ENCODE assay signal across 1 cellular context in the genomic region with DNA sequence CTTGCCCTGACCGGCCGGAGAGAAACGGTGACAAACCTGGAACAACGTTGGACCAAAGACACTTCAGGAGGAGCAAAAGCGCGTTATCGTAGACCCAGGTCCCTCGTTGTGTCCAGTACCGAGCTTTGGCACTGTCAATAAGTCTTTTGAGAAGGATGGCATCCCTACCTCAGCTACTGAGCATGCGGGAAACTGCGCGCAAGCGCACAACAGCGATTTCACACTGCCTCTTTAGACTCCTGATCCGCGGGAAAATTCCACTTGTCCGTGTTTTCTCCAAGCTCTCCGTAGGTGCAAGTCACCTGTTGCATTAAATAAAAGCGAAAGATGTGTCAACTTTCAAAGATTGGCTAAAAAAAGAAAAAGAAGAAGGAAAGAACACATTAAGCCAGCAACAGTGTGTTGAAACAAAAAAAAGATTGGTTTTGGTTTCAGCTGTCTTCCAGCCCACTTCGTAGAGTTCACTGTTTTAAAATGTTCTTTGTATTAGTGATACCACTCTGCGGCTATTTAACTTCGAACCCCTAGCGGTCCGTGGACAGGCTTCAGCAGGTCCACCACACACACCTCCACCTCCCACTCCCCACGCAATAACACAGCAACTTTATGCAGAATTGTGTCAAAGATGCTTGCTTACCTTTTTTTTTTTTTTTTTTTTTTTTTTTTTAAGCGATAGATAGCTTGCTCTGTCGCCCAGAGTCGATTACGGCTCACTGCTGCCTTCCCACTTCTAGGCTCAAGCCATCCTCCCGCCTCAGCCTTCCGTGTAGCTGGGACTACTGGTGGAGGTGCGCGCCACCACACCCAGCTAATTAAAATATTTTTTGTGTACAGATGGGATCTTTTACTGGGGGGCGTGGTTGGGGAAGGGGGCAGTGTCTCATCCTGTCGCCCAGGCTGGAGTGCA.
TF ChIP-seq lines count a peak whose summit lies in the region.

A gene with protein sequence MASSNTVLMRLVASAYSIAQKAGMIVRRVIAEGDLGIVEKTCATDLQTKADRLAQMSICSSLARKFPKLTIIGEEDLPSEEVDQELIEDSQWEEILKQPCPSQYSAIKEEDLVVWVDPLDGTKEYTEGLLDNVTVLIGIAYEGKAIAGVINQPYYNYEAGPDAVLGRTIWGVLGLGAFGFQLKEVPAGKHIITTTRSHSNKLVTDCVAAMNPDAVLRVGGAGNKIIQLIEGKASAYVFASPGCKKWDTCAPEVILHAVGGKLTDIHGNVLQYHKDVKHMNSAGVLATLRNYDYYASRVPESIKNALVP (minus strand): TSS at position 139 of the 907 bp plus-strand sequence. CDS start 9,942 bp downstream, outside the sequence.

TF ChIP-seq in A549, 52 proteins besides CTCF, POLR2A, EP300 and RAD21 (continued from another document):
- TF ChIP-seq, protein P1, sequence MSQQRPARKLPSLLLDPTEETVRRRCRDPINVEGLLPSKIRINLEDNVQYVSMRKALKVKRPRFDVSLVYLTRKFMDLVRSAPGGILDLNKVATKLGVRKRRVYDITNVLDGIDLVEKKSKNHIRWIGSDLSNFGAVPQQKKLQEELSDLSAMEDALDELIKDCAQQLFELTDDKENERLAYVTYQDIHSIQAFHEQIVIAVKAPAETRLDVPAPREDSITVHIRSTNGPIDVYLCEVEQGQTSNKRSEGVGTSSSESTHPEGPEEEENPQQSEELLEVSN (IDR thresholded peaks at IDR 0.05; ENCODE audit: borderline replicate concordance, low read depth) = peak; percentile 44; the same call in 1 of the 2 replicates
TF ChIP-seq in A549: peak in this region for 9.
